1 cellular context compared by ENCODE assay signal in genomic region chr7:2709553-2710165, GRCh38.
TF ChIP-seq lines count a peak whose summit lies in the region.

No MANE protein-coding gene starts in this region.

TF ChIP-seq in K562, 482 proteins besides CTCF, POLR2A, EP300 and RAD21 (continued from another document):
- TF ChIP-seq THRA (IDR thresholded peaks at IDR 0.05) (no peak), EZH2 (IDR thresholded peaks at IDR 0.05; ENCODE audit: borderline replicate concordance, low read depth, low read length) (no peak), FIP1L1 (IDR thresholded peaks at IDR 0.05; ENCODE audit: low read depth, low read length, poor library complexity, severe bottlenecking) (peak; percentile 47), RREB1 (CRISPR knock-in tag; IDR thresholded peaks at IDR 0.05) (no peak), SMAD3 (CRISPR knock-in tag; conservative IDR thresholded peaks at IDR 0.05) (no peak), CBX2 (IDR thresholded peaks at IDR 0.05; ENCODE audit: insufficient read depth, low read length, poor library complexity, severe bottlenecking) (no peak), ZBTB9 (CRISPR knock-in tag; IDR thresholded peaks at IDR 0.05) (0 out of 2 replicates have a peak, but pooled peaks have one; percentile 29), ZNF592 (IDR thresholded peaks at IDR 0.05) (no peak), CREB3L1 (IDR thresholded peaks at IDR 0.05; ENCODE audit: borderline replicate concordance, low read depth) (no peak), E2F8 (IDR thresholded peaks at IDR 0.05; ENCODE audit: low read depth, partially characterized antibody) (no peak), NCOR1 (IDR thresholded peaks at IDR 0.05) (no peak), TAF9B (IDR thresholded peaks at IDR 0.05; ENCODE audit: partially characterized antibody) (no peak), EP400 (IDR thresholded peaks at IDR 0.05) (no peak), CBFB (CRISPR knock-in tag; IDR thresholded peaks at IDR 0.05) (no peak), TCF7L2 (IDR thresholded peaks at IDR 0.05; ENCODE audit: low read depth, low read length) (no peak), POLR2B (IDR thresholded peaks at IDR 0.05; ENCODE audit: low read depth, partially characterized antibody) (no peak), ZBED1 (IDR thresholded peaks at IDR 0.05) (no peak), ZNF133 (CRISPR knock-in tag; IDR thresholded peaks at IDR 0.05) (no peak), STAG1 (CRISPR knock-in tag; IDR thresholded peaks at IDR 0.05; ENCODE audit: borderline replicate concordance) (peak; percentile 78; the same call in 1 of the 2 replicates), BHLHE40 (IDR thresholded peaks at IDR 0.05; ENCODE audit: low read length) (peak; percentile 79), ZNF280A (IDR thresholded peaks at IDR 0.05; ENCODE audit: low read depth, partially characterized antibody) (no peak), HNRNPL (IDR thresholded peaks at IDR 0.05; ENCODE audit: low read depth, low read length) (peak; percentile 33; the same call in 1 of the 2 replicates), BDP1 (IDR thresholded peaks at IDR 0.05; ENCODE audit: insufficient read depth, insufficient read length) (no peak)
